In genomic region chr6:42050011-42050896, GRCh38 we compare ENCODE assay signal across 1 cellular context.
TF ChIP-seq lines count a peak whose summit lies in the region.

TAF8 (plus strand) TSS chr6:42050524; CDS start chr6:42050542, 18 bp downstream.

TF ChIP-seq in HepG2, 621 proteins besides CTCF, POLR2A, EP300 and RAD21 (continued from another document and continues in another):
- peak; percentile 77 for TF ChIP-seq ZNF407 (CRISPR knock-in tag; IDR thresholded peaks at IDR 0.05; ENCODE audit: not compliant biosample characterization)
- TF ChIP-seq MZF1 (CRISPR knock-in tag; IDR thresholded peaks at IDR 0.05; ENCODE audit: borderline replicate concordance): no peak
- no peak; the same call in 1 of the 2 replicates for TF ChIP-seq ZBED4 (CRISPR knock-in tag; IDR thresholded peaks at IDR 0.05; ENCODE audit: borderline replicate concordance)
- no peak for TF ChIP-seq ZSCAN30 (CRISPR knock-in tag; IDR thresholded peaks at IDR 0.05)
- 0 out of 2 replicates have a peak, but pooled peaks have one; percentile 28 for TF ChIP-seq ZNF205 (CRISPR knock-in tag; IDR thresholded peaks at IDR 0.05)
- TF ChIP-seq HIVEP1 (CRISPR knock-in tag; IDR thresholded peaks at IDR 0.05): peak; percentile 90
- TF ChIP-seq ZNF687 (CRISPR knock-in tag; IDR thresholded peaks at IDR 0.05): peak; percentile 84
- peak; percentile 81; the same call in 1 of the 2 replicates for TF ChIP-seq ZNF451 (CRISPR knock-in tag; IDR thresholded peaks at IDR 0.05)
- TF ChIP-seq ZNF367 (CRISPR knock-in tag; IDR thresholded peaks at IDR 0.05; ENCODE audit: borderline replicate concordance): peak; percentile 87; the same call in 1 of the 2 replicates
- peak; percentile 87 for TF ChIP-seq NFYC (CRISPR knock-in tag; IDR thresholded peaks at IDR 0.05)
- peak; percentile 70; the same call in 1 of the 2 replicates for TF ChIP-seq IRF9 (CRISPR knock-in tag; IDR thresholded peaks at IDR 0.05; ENCODE audit: borderline replicate concordance)
- TF ChIP-seq ZNF878 (CRISPR knock-in tag; IDR thresholded peaks at IDR 0.05): 0 out of 2 replicates have a peak, but pooled peaks have one; percentile 53
- TF ChIP-seq ZNF773 (CRISPR knock-in tag; IDR thresholded peaks at IDR 0.05; ENCODE audit: borderline replicate concordance): peak; percentile 54; the same call in 1 of the 2 replicates
- peak; percentile 92; the same call in 1 of the 2 replicates for TF ChIP-seq ZNF362 (CRISPR knock-in tag; IDR thresholded peaks at IDR 0.05; ENCODE audit: borderline replicate concordance)
- no peak for TF ChIP-seq DNMT1 (CRISPR knock-in tag; IDR thresholded peaks at IDR 0.05)
- TF ChIP-seq JARID2 (CRISPR knock-in tag; IDR thresholded peaks at IDR 0.05; ENCODE audit: insufficient replicate concordance): peak; percentile 42
- TF ChIP-seq ZNF713 (CRISPR knock-in tag; IDR thresholded peaks at IDR 0.05): 0 out of 2 replicates have a peak, but pooled peaks have one; percentile 2
- TF ChIP-seq MBNL3 (CRISPR knock-in tag; conservative IDR thresholded peaks at IDR 0.05): no peak
- TF ChIP-seq CENPBD1 (CRISPR knock-in tag; IDR thresholded peaks at IDR 0.05; ENCODE audit: borderline replicate concordance, low read depth): no peak
- peak; percentile 44; the same call in 1 of the 2 replicates for TF ChIP-seq JUN (CRISPR knock-in tag; IDR thresholded peaks at IDR 0.05)
- TF ChIP-seq BCLAF1 (IDR thresholded peaks at IDR 0.05): no peak
- TF ChIP-seq ZSCAN20 (CRISPR knock-in tag; IDR thresholded peaks at IDR 0.05; ENCODE audit: borderline replicate concordance): no peak
- peak; percentile 80; the same call in 1 of the 2 replicates for TF ChIP-seq HMGXB3 (CRISPR knock-in tag; IDR thresholded peaks at IDR 0.05; ENCODE audit: borderline replicate concordance)
